Comparison of ENCODE assay signal across 13 cellular contexts in genomic region chr12:24879644-24880043, GRCh38.
"Had no signal": no experiment of that assay in that cellular context is flagged by ENCODE, and none has a peak within 500 bp of the region (broad histone marks: within the 10 kb centered on the region; RNA-seq: fewer than 3 reads in every experiment).

No MANE protein-coding gene starts in this region.

- H3K4me3 ChIP-seq: heart right ventricle, right atrium auricular region, tibial artery had no signal

- H3K27ac ChIP-seq: heart right ventricle, right atrium auricular region, tibial artery had no signal

- DNase-seq: activated CD4-positive, alpha-beta T cell treated with anti-CD3 and anti-CD28 coated beads, Interleukin-2, amount 10 ng/mL, durations not matched to agents 7 days and 5 days; activated CD4-positive, CD25-positive, alpha-beta regulatory T cell; activated CD8-positive, alpha-beta memory T cell treated with anti-CD3 and anti-CD28 coated beads for 24 hours; activated T-cell treated with anti-CD3 and anti-CD28 coated beads for 4 hours; amniotic stem cell; endodermal cell; foreskin fibroblast; heart right ventricle; stimulated activated CD4-positive, alpha-beta T cell treated with anti-CD3 and anti-CD28 coated beads, Interleukin-1b, Interleukin-23, amount 100 ng/mL, for 48 hours; tibial artery had no signal

- ATAC-seq: activated naive CD4-positive, alpha-beta T cell treated with anti-CD3 and anti-CD28 coated beads, Interleukin-2, amount 50 U/mL, for 72 hours; heart right ventricle; stimulated activated memory B cell treated with anti-CD40 and anti-IgM and Interleukin-4, amounts not matched to agents 10 μg/mL and 1 μg/mL and 100 μg/mL, for 72 hours had no signal
